ENCODE assay signal across 26 cellular contexts in genomic region chr1:25094995-25095394, GRCh38.
DNase-seq lines count a peak whose midpoint lies in the region; ATAC-seq and TF ChIP-seq lines count a peak whose summit lies in the region.
"Had no signal": no experiment of that assay in that cellular context is flagged by ENCODE, and none has a peak within 500 bp of the region (broad histone marks: within the 10 kb centered on the region; RNA-seq: fewer than 3 reads in every experiment).

No MANE protein-coding gene starts in this region.

- no peak for TF ChIP-seq EP300 in stomach (IDR thresholded peaks at IDR 0.05)

- H3K9me3 ChIP-seq in CD4-positive, alpha-beta memory T cell (ENCODE audit: control insufficient read depth in 1 of 2, low read length in 2 of 2) = no peaks in the 10 kb centered on the region
- H3K9me3 ChIP-seq in T-helper 17 cell (ENCODE audit: control insufficient read depth, low read length, poor library complexity, severe bottlenecking) = no peaks in the 10 kb centered on the region
- peaks cover 0 to 11% (median 3%) of the 10 kb centered on the region in 4 donors for H3K9me3 ChIP-seq in stomach
- H3K9me3 ChIP-seq: A549, tibial artery had no signal

- peaks cover 2% of the 10 kb centered on the region for H3K27me3 Mint-ChIP-seq in activated CD4-positive, alpha-beta T cell treated with anti-CD3 and anti-CD28 coated beads, Interleukin-2, amount 10 ng/mL, durations not matched to agents 7 days and 5 days
- H3K27me3 Mint-ChIP-seq in CD4-positive, alpha-beta memory T cell = peaks cover 0 to 2% of the 10 kb centered on the region in 2 donors
- H3K27me3 Mint-ChIP-seq in T-helper 17 cell (peaks cover 4% of the 10 kb centered on the region), memory B cell (no peaks in the 10 kb centered on the region), type B pancreatic cell (peaks cover 40% of the 10 kb centered on the region)
- H3K27me3 Mint-ChIP-seq: B cell, naive B cell had no signal

- CTCF ChIA-PET in activated CD4-positive, alpha-beta T cell treated with anti-CD3 and anti-CD28 coated beads, Interleukin-2, amount 10 ng/mL, durations not matched to agents 7 days and 5 days (lab: Charles Lee) = interaction anchor here (1.0 to 1.6 kb wide), 2 partner anchors 12 to 131 kb away, joined by 3 to 4 read pairs; no protein-coding TSS in a partner anchor
- CTCF ChIA-PET in CD4-positive, alpha-beta memory T cell (lab: Charles Lee; ENCODE audit: partially characterized antibody) = interaction anchor here (1.2 to 7.7 kb wide), 3 partner anchors 14 to 247 kb away, joined by 3 to 62 read pairs (median 7); partner anchors contain the start of gene RUNX3

- H3K36me3 ChIP-seq in CD4-positive, alpha-beta memory T cell (ENCODE audit: insufficient read depth, low read length) = no peaks in the 10 kb centered on the region
- no peaks in the 10 kb centered on the region for H3K36me3 ChIP-seq in stomach
- H3K36me3 ChIP-seq: brain microvascular endothelial cell, tibial artery had no signal

- H3K27ac ChIP-seq in CD4-positive, alpha-beta memory T cell (ENCODE audit: low read depth, low read length) = no peak overlapping the region
- H3K27ac ChIP-seq in stomach = no peak overlapping the region
- H3K27ac ChIP-seq: A549, brain microvascular endothelial cell, KMS-11, RWPE1, SK-N-MC, tibial artery, VCaP had no signal

- ATAC-seq in T-helper 17 cell = no peak
- ATAC-seq in memory B cell (ENCODE audit: low read depth) = no peak
- ATAC-seq in HG03159 (IDR thresholded peaks at IDR 0.05; ENCODE audit: unreplicated experiment) = no peak
- ATAC-seq: A549 had no signal

- no peak for TF ChIP-seq POLR2A in stomach (IDR thresholded peaks at IDR 0.05)

- peaks cover 43% of the 10 kb centered on the region for H3K4me1 ChIP-seq in CD4-positive, alpha-beta memory T cell (ENCODE audit: insufficient read depth, low read length)
- peaks cover 0 to 6% (median 0%) of the 10 kb centered on the region in 4 donors for H3K4me1 ChIP-seq in stomach
- H3K4me1 ChIP-seq: tibial artery had no signal

- peaks cover 7% of the 10 kb centered on the region for H3K9me3 Mint-ChIP-seq in activated CD4-positive, alpha-beta T cell treated with anti-CD3 and anti-CD28 coated beads, Interleukin-2, amount 10 ng/mL, durations not matched to agents 7 days and 5 days
- H3K9me3 Mint-ChIP-seq in CD4-positive, alpha-beta memory T cell = peaks cover 0 to 2% (median 0%) of the 10 kb centered on the region in 8 donors
- H3K9me3 Mint-ChIP-seq in memory B cell = no peaks in the 10 kb centered on the region
- peaks cover 11% of the 10 kb centered on the region for H3K9me3 Mint-ChIP-seq in type B pancreatic cell

- no peak for DNase-seq in activated CD4-positive, alpha-beta T cell treated with anti-CD3 and anti-CD28 coated beads, Interleukin-2, amount 10 ng/mL, durations not matched to agents 7 days and 5 days
- no peak for DNase-seq in activated CD4-positive, alpha-beta T cell treated with anti-CD3 and anti-CD28 coated beads for 48 hours
- DNase-seq in CD4-positive, alpha-beta memory T cell = no peak
- DNase-seq in T-helper 17 cell = no peak
- DNase-seq in memory B cell (ENCODE audit: low spot score in 2 of 2) = no peak
- DNase-seq in stomach = no peak
- DNase-seq in type B pancreatic cell (ENCODE audit: extremely low spot score, unreplicated experiment) = no peak
- DNase-seq: activated effector memory CD4-positive, alpha-beta T cell treated with anti-CD3 and anti-CD28 coated beads, Interleukin-2, amount 50 U/mL, for 16 hours; activated T-cell treated with anti-CD3 and anti-CD28 coated beads for 4 hours; amniotic stem cell; brain microvascular endothelial cell; Calu3; DMS79 treated with DMSO at 0.1 percent for 48 hours; glutamatergic neuron; naive B cell; NCI-H1436; NCI-H2107; tibial artery had no signal

- POLR2A ChIA-PET in activated CD4-positive, alpha-beta T cell treated with anti-CD3 and anti-CD28 coated beads, Interleukin-2, amount 10 ng/mL, durations not matched to agents 7 days and 5 days (lab: Charles Lee) = no interaction called here
- POLR2A ChIA-PET in CD4-positive, alpha-beta memory T cell (lab: Charles Lee; ENCODE audit: partially characterized antibody) = no interaction called here

- TF ChIP-seq CTCF in stomach (IDR thresholded peaks at IDR 0.05) (no peak), type B pancreatic cell (conservative IDR thresholded peaks at IDR 0.05) (no peak)

- peaks cover 27% of the 10 kb centered on the region for H3K36me3 Mint-ChIP-seq in activated CD4-positive, alpha-beta T cell treated with anti-CD3 and anti-CD28 coated beads, Interleukin-2, amount 10 ng/mL, durations not matched to agents 7 days and 5 days (ENCODE audit: low read depth)
- no peaks in the 10 kb centered on the region for H3K36me3 Mint-ChIP-seq in CD4-positive, alpha-beta memory T cell
- no peaks in the 10 kb centered on the region for H3K36me3 Mint-ChIP-seq in T-helper 17 cell (ENCODE audit: low read depth)
- no peaks in the 10 kb centered on the region for H3K36me3 Mint-ChIP-seq in memory B cell
- no peaks in the 10 kb centered on the region for H3K36me3 Mint-ChIP-seq in type B pancreatic cell
- H3K36me3 Mint-ChIP-seq: mesothelial cell of epicardium, naive B cell had no signal

- no peaks in the 10 kb centered on the region for H3K27me3 ChIP-seq in CD4-positive, alpha-beta memory T cell (ENCODE audit: insufficient read depth, low read length)
- peaks cover 0 to 24% (median 0%) of the 10 kb centered on the region in 3 donors for H3K27me3 ChIP-seq in stomach
- H3K27me3 ChIP-seq: brain microvascular endothelial cell had no signal

- intact Hi-C loops in CD4-positive, alpha-beta memory T cell (cut with micrococcal nuclease) = no loop called here
- intact Hi-C loops in stomach (cut with DNase I; ENCODE audit: low total_unique reads) = no loop called here

- H3K4me3 Mint-ChIP-seq in activated CD4-positive, alpha-beta T cell treated with anti-CD3 and anti-CD28 coated beads, Interleukin-2, amount 10 ng/mL, durations not matched to agents 7 days and 5 days = no peak overlapping the region
- H3K4me3 Mint-ChIP-seq in CD4-positive, alpha-beta memory T cell = peak overlapping the region in 5 of 8 donors; percentile 38 to 73 (median 68)
- H3K4me3 Mint-ChIP-seq in T-helper 17 cell = no peak overlapping the region
- no peak overlapping the region for H3K4me3 Mint-ChIP-seq in memory B cell
- H3K4me3 Mint-ChIP-seq in type B pancreatic cell = no peak overlapping the region
- H3K4me3 Mint-ChIP-seq: B cell, mesothelial cell of epicardium had no signal

- H3K4me1 Mint-ChIP-seq in activated CD4-positive, alpha-beta T cell treated with anti-CD3 and anti-CD28 coated beads, Interleukin-2, amount 10 ng/mL, durations not matched to agents 7 days and 5 days = peaks cover 76% of the 10 kb centered on the region
- H3K4me1 Mint-ChIP-seq in CD4-positive, alpha-beta memory T cell = peaks cover 34 to 60% (median 45%) of the 10 kb centered on the region in 4 donors
- H3K4me1 Mint-ChIP-seq in T-helper 17 cell (peaks cover 22% of the 10 kb centered on the region), memory B cell (peaks cover 17% of the 10 kb centered on the region), type B pancreatic cell (ENCODE audit: unreplicated experiment) (peaks cover 16% of the 10 kb centered on the region)

- H3K4me3 ChIP-seq in CD4-positive, alpha-beta memory T cell (ENCODE audit: low read length in 2 of 2) = no peak overlapping the region
- H3K4me3 ChIP-seq in stomach = no peak overlapping the region
- H3K4me3 ChIP-seq: A549, SK-N-MC, tibial artery had no signal

- 79 to 87% (median 83%) methylated on average over 10 of the region's 10 CpGs for WGBS in stomach, 5 donors

- H3K27ac Mint-ChIP-seq in activated CD4-positive, alpha-beta T cell treated with anti-CD3 and anti-CD28 coated beads, Interleukin-2, amount 10 ng/mL, durations not matched to agents 7 days and 5 days = peak overlapping the region; percentile 86
- H3K27ac Mint-ChIP-seq in CD4-positive, alpha-beta memory T cell = peak overlapping the region; percentile 14 to 84 (median 78)
- H3K27ac Mint-ChIP-seq in T-helper 17 cell (peak overlapping the region; percentile 39), memory B cell (peak overlapping the region; percentile 22), type B pancreatic cell (no peak overlapping the region)
- H3K27ac Mint-ChIP-seq: B cell, mesothelial cell of epicardium had no signal

Comparison
In these comparisons a context has a peak if more than half of its experiments do, and no peak if none do; other contexts are left out.
1. H3K4me3 Mint-ChIP-seq: peak in CD4-positive, alpha-beta memory T cell (5 of 8); none in activated CD4-positive, alpha-beta T cell treated with anti-CD3 and anti-CD28 coated beads, Interleukin-2, amount 10 ng/mL, durations not matched to agents 7 days and 5 days (single experiment), T-helper 17 cell (single experiment), memory B cell (single experiment) and type B pancreatic cell (single experiment).